ENCODE assay signal across 19 cellular contexts in the genomic region with DNA sequence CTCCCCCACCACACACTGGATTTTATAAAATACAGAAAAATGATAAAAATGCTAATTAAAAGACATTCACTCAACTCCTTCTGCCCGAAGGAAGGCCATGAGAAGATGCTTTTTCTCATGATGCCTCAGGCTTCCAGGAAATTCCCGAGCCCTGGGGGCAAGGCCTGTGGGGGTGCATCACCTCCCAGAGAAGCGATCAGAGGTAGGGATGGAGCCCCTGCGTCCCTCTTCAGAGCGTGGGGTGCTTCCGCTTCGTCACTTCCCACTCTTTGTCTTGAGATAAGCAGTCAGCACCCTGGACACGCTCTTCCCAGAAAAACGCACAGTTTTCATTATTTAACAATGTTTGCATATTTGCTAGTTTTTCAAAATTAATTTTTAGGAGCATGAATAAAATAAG. TPM values are rescaled to one million over a fixed set of nuclear protein-coding genes. Genes with fewer than 3 reads are reported as not detected.
DNase-seq lines count a peak whose midpoint lies in the region; ATAC-seq and TF ChIP-seq lines count a peak whose summit lies in the region.
"Had no signal": no experiment of that assay in that cellular context is flagged by ENCODE, and none has a peak within 500 bp of the region (broad histone marks: within the 10 kb centered on the region; RNA-seq: fewer than 3 reads in every experiment).

No MANE protein-coding gene starts in this region.

- no peak for ATAC-seq in Right ventricle myocardium inferior
- no peak for ATAC-seq in GM18519 (IDR thresholded peaks at IDR 0.05; ENCODE audit: low FRiP score, unreplicated experiment)
- ATAC-seq in activated CD4-positive, alpha-beta T cell treated with anti-CD3 and anti-CD28 coated beads for 36 hours, result no peak

- H3K9ac ChIP-seq in SK-N-SH, result no peak overlapping the region
- H3K9ac ChIP-seq: GM23248 had no signal

- no peak for TF ChIP-seq EP300 in SK-N-SH (IDR thresholded peaks at IDR 0.05; ENCODE audit: borderline replicate concordance in 1 of 2, low read depth in 1 of 2, low read length in 1 of 2)

- peaks cover 3% of the 10 kb centered on the region for H3K9me3 Mint-ChIP-seq in activated CD4-positive, alpha-beta T cell treated with anti-CD3 and anti-CD28 coated beads for 36 hours (ENCODE audit: low read depth)
- H3K9me3 Mint-ChIP-seq: CD8-positive, alpha-beta memory T cell had no signal

- H3K79me2 ChIP-seq in SK-N-SH (ENCODE audit: insufficient read depth), result no peaks in the 10 kb centered on the region

- H3K27ac Mint-ChIP-seq in activated CD4-positive, alpha-beta T cell treated with anti-CD3 and anti-CD28 coated beads for 36 hours, result no peak overlapping the region
- H3K27ac Mint-ChIP-seq: CD4-positive, CD25-positive, alpha-beta regulatory T cell; CD8-positive, alpha-beta memory T cell had no signal

- H3K4me1 Mint-ChIP-seq in activated CD4-positive, alpha-beta T cell treated with anti-CD3 and anti-CD28 coated beads for 36 hours, result no peaks in the 10 kb centered on the region
- H3K4me1 Mint-ChIP-seq: CD4-positive, CD25-positive, alpha-beta regulatory T cell; CD8-positive, alpha-beta memory T cell had no signal

- CTCF ChIA-PET in activated CD4-positive, alpha-beta T cell treated with anti-CD3 and anti-CD28 coated beads for 36 hours (lab: Charles Lee), result no interaction called here
- CTCF ChIA-PET in SK-N-SH (lab: Yijun Ruan, JAX), result no interaction called here

- intact Hi-C loops in left ventricle myocardium inferior (cut with micrococcal nuclease), result no loop called here
- intact Hi-C loops in Right ventricle myocardium inferior (cut with DNase I), result loop anchor here (5.0 kb wide), 1 partner anchor 95 kb away; no protein-coding TSS in a partner anchor
- intact Hi-C loops in posterior vena cava (cut with DNase I), result no loop called here
- intact Hi-C loops in testis (cut with DNase I; ENCODE audit: low total_unique reads), result no loop called here
- intact Hi-C loops in activated CD4-positive, alpha-beta T cell treated with anti-CD3 and anti-CD28 coated beads for 36 hours (cut with DNase I, micrococcal nuclease), result no loop called here

- no peak for TF ChIP-seq RAD21 in SK-N-SH (IDR thresholded peaks at IDR 0.05; ENCODE audit: low read length)

- H3K27ac ChIP-seq in left ventricle myocardium inferior (replicated peaks) (peak overlapping the region; percentile 46), coronary artery (no peak overlapping the region), testis (peak overlapping the region; percentile 18 to 56), SK-N-SH (ENCODE audit: low read depth in 2 of 2, low read length in 1 of 2) (no peak overlapping the region)
- H3K27ac ChIP-seq: GM23248 had no signal

- H3K4me3 ChIP-seq in left ventricle myocardium inferior (no peak overlapping the region), coronary artery (no peak overlapping the region), testis (no peak overlapping the region), SK-N-SH (ENCODE audit: low read depth in 2 of 2, low read length in 1 of 2) (no peak overlapping the region)
- H3K4me3 ChIP-seq: GM23248, HAP-1 had no signal

- DNase-seq in left ventricle myocardium inferior (no peak), Right ventricle myocardium inferior (ENCODE audit: missing footprints) (no peak), coronary artery (ENCODE audit: low spot score) (peak; percentile 3), posterior vena cava (ENCODE audit: low spot score) (peak; percentile 57), testis (no peak), SK-N-SH (no peak)
- DNase-seq in activated CD4-positive, alpha-beta T cell treated with anti-CD3 and anti-CD28 coated beads for 36 hours, result no peak
- DNase-seq: ACHN; BE2C; C1 segment of cervical spinal cord; CD4-positive, CD25-positive, alpha-beta regulatory T cell; CD8-positive, alpha-beta memory T cell; COR-L47; DMS 273 treated with DMSO at 0.1 percent for 48 hours; DMS53; DND-41; GM23248 had no signal

- TF ChIP-seq CTCF in left ventricle myocardium inferior (IDR thresholded peaks at IDR 0.05; ENCODE audit: borderline replicate concordance) (no peak), coronary artery (IDR thresholded peaks at IDR 0.05) (no peak), testis (IDR thresholded peaks at IDR 0.05) (no peak), SK-N-SH (IDR thresholded peaks at IDR 0.05) (no peak)

- no peak for TF ChIP-seq POLR2A in testis (IDR thresholded peaks at IDR 0.05)

- H3K36me3 ChIP-seq in left ventricle myocardium inferior, result no peaks in the 10 kb centered on the region
- H3K36me3 ChIP-seq in testis (ENCODE audit: low read depth, missing control alignments), result no peaks in the 10 kb centered on the region
- H3K36me3 ChIP-seq in SK-N-SH (replicated peaks in 1 of 2; ENCODE audit: control insufficient read depth in 1 of 2, insufficient read depth in 2 of 2, low read length in 1 of 2), result no peaks in the 10 kb centered on the region
- H3K36me3 ChIP-seq: BE2C, HAP-1 had no signal

- no peak overlapping the region for H2AFZ ChIP-seq in SK-N-SH (ENCODE audit: low read depth)
- H2AFZ ChIP-seq: GM23248 had no signal

- no peak overlapping the region for H3K4me3 Mint-ChIP-seq in activated CD4-positive, alpha-beta T cell treated with anti-CD3 and anti-CD28 coated beads for 36 hours
- H3K4me3 Mint-ChIP-seq: CD4-positive, CD25-positive, alpha-beta regulatory T cell; CD8-positive, alpha-beta memory T cell had no signal

- no peaks in the 10 kb centered on the region for H4K20me1 ChIP-seq in SK-N-SH (ENCODE audit: insufficient read depth)

- H3K27me3 ChIP-seq in left ventricle myocardium inferior (ENCODE audit: low read depth), result no peaks in the 10 kb centered on the region
- no peaks in the 10 kb centered on the region for H3K27me3 ChIP-seq in testis
- H3K27me3 ChIP-seq in SK-N-SH (ENCODE audit: insufficient read depth), result no peaks in the 10 kb centered on the region
- H3K27me3 ChIP-seq: BE2C had no signal

- H3F3A ChIP-seq in SK-N-SH (replicated peaks; ENCODE audit: insufficient read depth), result no peaks in the 10 kb centered on the region

- H3K27me3 Mint-ChIP-seq in activated CD4-positive, alpha-beta T cell treated with anti-CD3 and anti-CD28 coated beads for 36 hours, result no peaks in the 10 kb centered on the region
- H3K27me3 Mint-ChIP-seq: CD4-positive, CD25-positive, alpha-beta regulatory T cell had no signal

- H3K9me2 ChIP-seq in SK-N-SH, result no peaks in the 10 kb centered on the region

- POLR2A ChIA-PET in activated CD4-positive, alpha-beta T cell treated with anti-CD3 and anti-CD28 coated beads for 36 hours (lab: Charles Lee), result no interaction called here
- POLR2A ChIA-PET in SK-N-SH (lab: Yijun Ruan, JAX), result no interaction called here

- H3K4me1 ChIP-seq in left ventricle myocardium inferior, result peaks cover 22% of the 10 kb centered on the region
- peaks cover 8% of the 10 kb centered on the region for H3K4me1 ChIP-seq in testis
- no peaks in the 10 kb centered on the region for H3K4me1 ChIP-seq in SK-N-SH (ENCODE audit: control insufficient read depth in 1 of 2, insufficient read depth in 2 of 2, low read depth in 1 of 2, low read length in 1 of 2)
- H3K4me1 ChIP-seq: BE2C, HAP-1 had no signal

- no peak overlapping the region for H3K4me2 ChIP-seq in SK-N-SH

- H3K36me3 Mint-ChIP-seq in activated CD4-positive, alpha-beta T cell treated with anti-CD3 and anti-CD28 coated beads for 36 hours (ENCODE audit: low read depth), result no peaks in the 10 kb centered on the region
- H3K36me3 Mint-ChIP-seq: CD4-positive, CD25-positive, alpha-beta regulatory T cell had no signal

- WGBS in testis, 2 donors, result 41 to 48% methylated on average over 9 of the region's 9 CpGs
- 78% methylated on average over 9 of the region's 9 CpGs for WGBS in SK-N-SH (ENCODE audit: low lambda C conversion rate)

- H3K9me3 ChIP-seq in left ventricle myocardium inferior (replicated peaks) (no peaks in the 10 kb centered on the region), testis (no peaks in the 10 kb centered on the region), SK-N-SH (no peaks in the 10 kb centered on the region)
- H3K9me3 ChIP-seq: BE2C, HAP-1 had no signal

TF ChIP-seq in SK-N-SH, 30 proteins besides CTCF, POLR2A, EP300 and RAD21 (continues in another document):
- TF ChIP-seq, protein P1, sequence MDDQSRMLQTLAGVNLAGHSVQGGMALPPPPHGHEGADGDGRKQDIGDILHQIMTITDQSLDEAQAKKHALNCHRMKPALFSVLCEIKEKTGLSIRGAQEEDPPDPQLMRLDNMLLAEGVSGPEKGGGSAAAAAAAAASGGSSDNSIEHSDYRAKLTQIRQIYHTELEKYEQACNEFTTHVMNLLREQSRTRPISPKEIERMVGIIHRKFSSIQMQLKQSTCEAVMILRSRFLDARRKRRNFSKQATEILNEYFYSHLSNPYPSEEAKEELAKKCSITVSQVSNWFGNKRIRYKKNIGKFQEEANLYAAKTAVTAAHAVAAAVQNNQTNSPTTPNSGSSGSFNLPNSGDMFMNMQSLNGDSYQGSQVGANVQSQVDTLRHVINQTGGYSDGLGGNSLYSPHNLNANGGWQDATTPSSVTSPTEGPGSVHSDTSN (IDR thresholded peaks at IDR 0.05), result no peak
- TF ChIP-seq, protein P2, sequence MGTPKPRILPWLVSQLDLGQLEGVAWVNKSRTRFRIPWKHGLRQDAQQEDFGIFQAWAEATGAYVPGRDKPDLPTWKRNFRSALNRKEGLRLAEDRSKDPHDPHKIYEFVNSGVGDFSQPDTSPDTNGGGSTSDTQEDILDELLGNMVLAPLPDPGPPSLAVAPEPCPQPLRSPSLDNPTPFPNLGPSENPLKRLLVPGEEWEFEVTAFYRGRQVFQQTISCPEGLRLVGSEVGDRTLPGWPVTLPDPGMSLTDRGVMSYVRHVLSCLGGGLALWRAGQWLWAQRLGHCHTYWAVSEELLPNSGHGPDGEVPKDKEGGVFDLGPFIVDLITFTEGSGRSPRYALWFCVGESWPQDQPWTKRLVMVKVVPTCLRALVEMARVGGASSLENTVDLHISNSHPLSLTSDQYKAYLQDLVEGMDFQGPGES (IDR thresholded peaks at IDR 0.05; ENCODE audit: low read depth, low read length), result no peak
- TF ChIP-seq SMC3 (IDR thresholded peaks at IDR 0.05; ENCODE audit: low read depth, low read length) (no peak), TAF1 (IDR thresholded peaks at IDR 0.05; ENCODE audit: borderline replicate concordance, low read depth, low read length) (no peak), TEAD4 (IDR thresholded peaks at IDR 0.05; ENCODE audit: borderline replicate concordance, insufficient read depth) (no peak), RCOR1 (IDR thresholded peaks at IDR 0.05; ENCODE audit: low read length) (no peak), ELF1 (IDR thresholded peaks at IDR 0.05) (no peak)

RNA-seq across cellular contexts. Expression of a gene that starts 33.3 kb away (rescaled TPM):
- total RNA-seq in left ventricle myocardium inferior (5.2 TPM), Right ventricle myocardium inferior (5.4 TPM), posterior vena cava (100 to 1,000 TPM in 1 of 2 donors, 10 to 100 TPM in 1; 85.2 to 114 TPM), testis (10 to 100 TPM; 18.3 to 29.4 TPM)
- polyA plus RNA-seq in testis (ENCODE audit: insufficient read depth, low read depth, low replicate concordance) (20.2 TPM), SK-N-SH (2012; rRNA removed) (15.0 and 15.7 TPM in 2 replicates)
- 1 to 10 TPM; 1.3 to 1.8 TPM for total RNA-seq in activated CD4-positive, alpha-beta T cell treated with anti-CD3 and anti-CD28 coated beads for 36 hours
- 8.5 and 12.1 TPM in 2 replicates for polyA plus RNA-seq in SK-N-SH (2012; cell fraction: cytosol; rRNA removed)
- 15.1 and 22.9 TPM in 2 replicates for polyA plus RNA-seq in SK-N-SH (2012; cell fraction: nucleus; rRNA removed)
- polyA plus RNA-seq: CD4-positive, CD25-positive, alpha-beta regulatory T cell; CD8-positive, alpha-beta memory T cell had no signal

Comparison
In these comparisons a context has a peak if more than half of its experiments do, and no peak if none do; other contexts are left out.
1. DNase-seq: peak in coronary artery (single experiment) and posterior vena cava (single experiment); none in left ventricle myocardium inferior (single experiment), Right ventricle myocardium inferior (single experiment), testis (single experiment), activated CD4-positive, alpha-beta T cell treated with anti-CD3 and anti-CD28 coated beads for 36 hours (single experiment) and SK-N-SH (single experiment).
2. H3K27ac ChIP-seq: peak in left ventricle myocardium inferior (single experiment) and testis (2 of 2); none in coronary artery (0 of 2) and SK-N-SH (0 of 2).